Comparison of ENCODE assay signal across 14 cellular contexts in genomic region chr11:47148903-47149535, GRCh38. TPM values are rescaled to one million over a fixed set of nuclear protein-coding genes. Genes with fewer than 3 reads are reported as not detected.
A peak's percentile ranks its signal among the peaks of the same experiment; 100 is the strongest.
DNase-seq lines count a peak whose midpoint lies in the region; TF ChIP-seq lines count a peak whose summit lies in the region.
"Had no signal": no experiment of that assay in that cellular context is flagged by ENCODE, and none has a peak within 500 bp of the region (broad histone marks: within the 10 kb centered on the region; RNA-seq: fewer than 3 reads in every experiment).

No MANE protein-coding gene starts in this region.

- H3K4me1 Mint-ChIP-seq in CD8-positive, alpha-beta memory T cell = peaks cover 10 to 12% (median 12%) of the 10 kb centered on the region in 3 donors

- H3K9me3 ChIP-seq in CD8-positive, alpha-beta memory T cell (ENCODE audit: low read length) = no peaks in the 10 kb centered on the region
- no peaks in the 10 kb centered on the region for H3K9me3 ChIP-seq in hepatocyte (ENCODE audit: low read depth)
- H3K9me3 ChIP-seq: SJSA1 had no signal

- H3K36me3 Mint-ChIP-seq in CD8-positive, alpha-beta memory T cell = peaks cover 0 to 7% (median 5%) of the 10 kb centered on the region in 3 donors

- no peaks in the 10 kb centered on the region for H4K20me1 ChIP-seq in hepatocyte (ENCODE audit: insufficient read depth, poor library complexity, severe bottlenecking)

- H3K4me1 ChIP-seq in CD8-positive, alpha-beta memory T cell (ENCODE audit: insufficient read depth, low read length) = peaks cover 16% of the 10 kb centered on the region
- H3K4me1 ChIP-seq in hepatocyte (ENCODE audit: insufficient read depth) = no peaks in the 10 kb centered on the region
- H3K4me1 ChIP-seq: SJSA1 had no signal

- no peak overlapping the region for H3K27ac ChIP-seq in CD8-positive, alpha-beta memory T cell (ENCODE audit: low read depth, low read length)
- no peak overlapping the region for H3K27ac ChIP-seq in hepatocyte
- H3K27ac ChIP-seq: SJSA1 had no signal

- 82% methylated on average over 10 of the region's 10 CpGs for WGBS in hepatocyte (ENCODE audit: low lambda C conversion rate, missing lambda C conversion rate)

- peak; percentile 82 for DNase-seq in DMS53 (lab: John Stamatoyannopoulos, UW)
- peak; percentile 77 for DNase-seq in NCI-H2029 treated with DMSO at 0.1 percent for 48 hours (lab: John Stamatoyannopoulos, UW)
- peak; percentile 42 for DNase-seq in fibroblast of the aortic adventitia (ENCODE audit: low read depth)
- DNase-seq in putamen (ENCODE audit: low spot score) = peak; percentile 52
- no peak for DNase-seq in CD8-positive, alpha-beta memory T cell
- DNase-seq in NCI-H2227 treated with DMSO at 0.1 percent for 48 hours (lab: John Stamatoyannopoulos, UW) = no peak
- no peak for DNase-seq in activated CD4-positive, CD25-positive, alpha-beta regulatory T cell treated with anti-CD3 and anti-CD28 coated beads, Interleukin-2, amount 50 U/mL, for 72 hours
- DNase-seq in hepatocyte (ENCODE audit: low spot score) = no peak
- DNase-seq: activated T-cell treated with anti-CD3 and anti-CD28 coated beads, Interleukin-2, amount 50 U/mL, for 24 hours; CD8-positive, alpha-beta T cell; H7; NCI-H526 had no signal

- H2AFZ ChIP-seq in hepatocyte = no peak overlapping the region

- H3K27me3 Mint-ChIP-seq in CD8-positive, alpha-beta memory T cell = no peaks in the 10 kb centered on the region
- H3K27me3 Mint-ChIP-seq: activated T-cell treated with anti-CD3 and anti-CD28 coated beads, Interleukin-2, amount 50 U/mL, for 24 hours had no signal

- H3K4me2 ChIP-seq in hepatocyte = no peak overlapping the region

- no peak for TF ChIP-seq CTCF in fibroblast of the aortic adventitia (IDR thresholded peaks at IDR 0.05; ENCODE audit: insufficient read depth, low read length)
- no peak for TF ChIP-seq CTCF in hepatocyte (IDR thresholded peaks at IDR 0.05; ENCODE audit: poor library complexity)

- no peak overlapping the region for H3K4me3 Mint-ChIP-seq in CD8-positive, alpha-beta memory T cell
- H3K4me3 Mint-ChIP-seq: activated T-cell treated with anti-CD3 and anti-CD28 coated beads, Interleukin-2, amount 50 U/mL, for 24 hours; CD8-positive, alpha-beta T cell had no signal

- POLR2A ChIA-PET in CD8-positive, alpha-beta memory T cell (lab: Charles Lee) = no interaction called here

- CTCF ChIA-PET in CD8-positive, alpha-beta memory T cell (lab: Charles Lee) = interaction anchor here (1.4 kb wide), 1 partner anchor 13 kb away, joined by 3 read pairs; no protein-coding TSS in a partner anchor

- no peak overlapping the region for H3K27ac Mint-ChIP-seq in CD8-positive, alpha-beta memory T cell
- H3K27ac Mint-ChIP-seq: activated T-cell treated with anti-CD3 and anti-CD28 coated beads, Interleukin-2, amount 50 U/mL, for 24 hours had no signal

- H3K36me3 ChIP-seq in CD8-positive, alpha-beta memory T cell (ENCODE audit: insufficient read depth, low read length) = no peaks in the 10 kb centered on the region
- no peaks in the 10 kb centered on the region for H3K36me3 ChIP-seq in hepatocyte (replicated peaks; ENCODE audit: insufficient read depth, low read depth)
- H3K36me3 ChIP-seq: SJSA1 had no signal

- no peaks in the 10 kb centered on the region for H3K9me3 Mint-ChIP-seq in CD8-positive, alpha-beta memory T cell
- H3K9me3 Mint-ChIP-seq: activated T-cell treated with anti-CD3 and anti-CD28 coated beads, Interleukin-2, amount 50 U/mL, for 24 hours; CD8-positive, alpha-beta T cell had no signal

- no peaks in the 10 kb centered on the region for H3K27me3 ChIP-seq in CD8-positive, alpha-beta memory T cell (ENCODE audit: insufficient read depth, low read length, poor library complexity, severe bottlenecking)
- no peaks in the 10 kb centered on the region for H3K27me3 ChIP-seq in hepatocyte
- H3K27me3 ChIP-seq: SJSA1 had no signal

- H3K79me2 ChIP-seq in hepatocyte = no peaks in the 10 kb centered on the region

- H3K4me3 ChIP-seq in fibroblast of the aortic adventitia (ENCODE audit: low read depth, low read length) (no peak overlapping the region), hepatocyte (no peak overlapping the region)
- no peak overlapping the region for H3K4me3 ChIP-seq in CD8-positive, alpha-beta memory T cell (ENCODE audit: low read length)
- H3K4me3 ChIP-seq: SJSA1, skin epidermis had no signal

- H3K9me2 ChIP-seq in hepatocyte (replicated peaks; ENCODE audit: insufficient read depth) = no peaks in the 10 kb centered on the region

RNA-seq across cellular contexts. Expression of gene ARFGAP2, which starts 27.7 kb away (rescaled TPM):
- total RNA-seq in fibroblast of the aortic adventitia (ENCODE audit: low replicate concordance) = 98.5 and 152 TPM in 2 replicates
- total RNA-seq in CD8-positive, alpha-beta memory T cell = 100 to 1,000 TPM; 100 to 104 TPM
- 90.6 TPM for polyA plus RNA-seq in CD8-positive, alpha-beta memory T cell
- total RNA-seq in hepatocyte = 135 and 146 TPM in 2 replicates
- 64.3 and 76.9 TPM in 2 replicates for polyA plus RNA-seq in hepatocyte

RNA-seq across cellular contexts. Expression of gene PACSIN3, which starts 37.2 kb away (rescaled TPM):
- total RNA-seq in fibroblast of the aortic adventitia (ENCODE audit: low replicate concordance) (28.8 and 31.6 TPM in 2 replicates), hepatocyte (35.2 and 53.7 TPM in 2 replicates)
- total RNA-seq in CD8-positive, alpha-beta memory T cell = 1 to 10 TPM; 7.9 to 9.2 TPM
- not detected for polyA plus RNA-seq in CD8-positive, alpha-beta memory T cell
- 68.1 and 70.7 TPM in 2 replicates for polyA plus RNA-seq in hepatocyte
- total RNA-seq: CD8-positive, alpha-beta T cell had no signal

Comparison
In these comparisons a context has a peak if more than half of its experiments do, and no peak if none do; other contexts are left out.
1. DNase-seq: peak in DMS53 (single experiment), NCI-H2029 treated with DMSO at 0.1 percent for 48 hours (single experiment), fibroblast of the aortic adventitia (single experiment) and putamen (single experiment); none in CD8-positive, alpha-beta memory T cell (0 of 5), NCI-H2227 treated with DMSO at 0.1 percent for 48 hours (single experiment), activated CD4-positive, CD25-positive, alpha-beta regulatory T cell treated with anti-CD3 and anti-CD28 coated beads, Interleukin-2, amount 50 U/mL, for 72 hours (single experiment) and hepatocyte (single experiment).